In genomic region chr11:93623179-93623578, GRCh38 we compare ENCODE assay signal across 11 cellular contexts.
DNase-seq lines count a peak whose midpoint lies in the region; ATAC-seq, FAIRE-seq and TF ChIP-seq lines count a peak whose summit lies in the region.
"Had no signal": no experiment of that assay in that cellular context is flagged by ENCODE, and none has a peak within 500 bp of the region (broad histone marks: within the 10 kb centered on the region; RNA-seq: fewer than 3 reads in every experiment).

No MANE protein-coding gene starts in this region.

- DNase-seq in AG20443 (ENCODE audit: low spot score): peak; percentile 14
- DNase-seq in WERI-Rb-1: peak; percentile 13
- no peak for DNase-seq in NCI-H2196 (lab: John Stamatoyannopoulos, UW; ENCODE audit: unreplicated experiment)
- no peak for DNase-seq in HEK293T (ENCODE audit: extremely low spot score)
- no peak for DNase-seq in activated CD4-positive, alpha-beta T cell treated with anti-CD3 and anti-CD28 coated beads, Interleukin-2, amount 50 U/mL, for 4 hours
- no peak for DNase-seq in RCC 7860 (ENCODE audit: low spot score)
- DNase-seq: IMR-90 had no signal

- no peaks in the 10 kb centered on the region for H3K36me3 ChIP-seq in WERI-Rb-1

- POLR2A ChIA-PET in HEK293T (lab: Yijun Ruan, JAX): no interaction called here

- H3K9me3 ChIP-seq in WERI-Rb-1 (ENCODE audit: severe bottlenecking): no peaks in the 10 kb centered on the region

- no peak for FAIRE-seq in RCC 7860 (lab: Jason Lieb, UNC)
- FAIRE-seq: endometrium had no signal

- CTCF ChIA-PET in HEK293T (lab: Yijun Ruan, JAX): interaction anchor here (0.7 to 1.7 kb wide), 2 partner anchors 374 to 391 kb away, joined by 3 to 4 read pairs; no protein-coding TSS in a partner anchor

- H3K27me3 ChIP-seq in WERI-Rb-1 (ENCODE audit: insufficient read depth, low read depth, severe bottlenecking): no peaks in the 10 kb centered on the region

- no peak overlapping the region for H3K4me3 ChIP-seq in WERI-Rb-1 (ENCODE audit: low read depth, low read length)

- ATAC-seq in GM19397 (IDR thresholded peaks at IDR 0.05; ENCODE audit: unreplicated experiment) (peak; percentile 84), HG03097 (IDR thresholded peaks at IDR 0.05; ENCODE audit: low FRiP score, unreplicated experiment) (peak; percentile 90)
- ATAC-seq: stimulated activated memory B cell treated with anti-CD40 and anti-IgM and Interleukin-4, amounts not matched to agents 10 μg/mL and 1 μg/mL and 100 μg/mL, for 72 hours had no signal

- no peak overlapping the region for H3K27ac ChIP-seq in WERI-Rb-1

- no peak for TF ChIP-seq CTCF in WERI-Rb-1 (IDR thresholded peaks at IDR 0.05; ENCODE audit: low read depth, low read length)

TF ChIP-seq in HEK293T, 16 proteins besides CTCF, POLR2A, EP300 and RAD21:
- TF ChIP-seq PKNOX1 (IDR thresholded peaks at IDR 0.05): no peak
- TF ChIP-seq LEF1 (IDR thresholded peaks at IDR 0.05; ENCODE audit: borderline replicate concordance): no peak
- no peak for TF ChIP-seq NFRKB (IDR thresholded peaks at IDR 0.05)
- TF ChIP-seq HDGF (IDR thresholded peaks at IDR 0.05; ENCODE audit: borderline replicate concordance): no peak
- TF ChIP-seq SUZ12 (IDR thresholded peaks at IDR 0.05): no peak
- no peak for TF ChIP-seq ELF4 (IDR thresholded peaks at IDR 0.05)
- no peak for TF ChIP-seq L3MBTL2 (conservative IDR thresholded peaks at IDR 0.05)
- TF ChIP-seq SP1 (IDR thresholded peaks at IDR 0.05): no peak
- no peak for TF ChIP-seq TARDBP (IDR thresholded peaks at IDR 0.05)
- no peak for TF ChIP-seq FOXM1 (IDR thresholded peaks at IDR 0.05; ENCODE audit: borderline replicate concordance)
- TF ChIP-seq CTBP1 (IDR thresholded peaks at IDR 0.05; ENCODE audit: borderline replicate concordance): no peak
- no peak for TF ChIP-seq ARNT (IDR thresholded peaks at IDR 0.05)
- no peak for TF ChIP-seq FOXK2 (IDR thresholded peaks at IDR 0.05)
- TF ChIP-seq FOXA1 (IDR thresholded peaks at IDR 0.05): no peak
- TF ChIP-seq ZNF384 (IDR thresholded peaks at IDR 0.05): no peak
- TF ChIP-seq BHLHE40 (IDR thresholded peaks at IDR 0.05; ENCODE audit: borderline replicate concordance): no peak
TF ChIP-seq in HEK293T: peak in this region for 0.

Comparison
In these comparisons a context has a peak if more than half of its experiments do, and no peak if none do; other contexts are left out.
1. DNase-seq: peak in AG20443 (single experiment) and WERI-Rb-1 (single experiment); none in NCI-H2196 (single experiment), HEK293T (single experiment), activated CD4-positive, alpha-beta T cell treated with anti-CD3 and anti-CD28 coated beads, Interleukin-2, amount 50 U/mL, for 4 hours (0 of 2) and RCC 7860 (single experiment).